ENCODE assay signal across 9 cellular contexts in the genomic region with DNA sequence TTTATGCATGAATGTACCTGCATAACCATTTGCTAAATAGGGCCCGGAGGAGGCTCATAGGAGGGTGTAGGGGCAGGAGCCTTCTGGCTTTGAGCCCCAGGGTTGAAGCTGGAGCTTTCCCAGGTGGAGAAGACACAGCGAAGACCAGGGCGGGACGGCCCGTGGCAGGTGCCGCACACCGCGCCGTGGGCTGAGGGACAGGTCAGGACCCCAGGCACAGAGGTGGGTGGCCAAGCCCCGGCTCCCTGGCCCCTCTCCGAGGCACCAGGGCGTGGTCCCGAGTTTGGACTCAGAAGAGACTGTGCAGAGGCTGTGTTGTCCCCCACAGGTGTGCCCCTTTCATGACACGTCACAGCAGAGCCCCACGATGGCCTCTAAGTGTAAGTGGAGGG. TPM values are rescaled to one million over a fixed set of nuclear protein-coding genes. Genes with fewer than 3 reads are reported as not detected.
A peak's percentile ranks its signal among the peaks of the same experiment; 100 is the strongest.
DNase-seq lines count a peak whose midpoint lies in the region; ATAC-seq and TF ChIP-seq lines count a peak whose summit lies in the region.
"Had no signal": no experiment of that assay in that cellular context is flagged by ENCODE, and none has a peak within 500 bp of the region (broad histone marks: within the 10 kb centered on the region; RNA-seq: fewer than 3 reads in every experiment).

No MANE protein-coding gene starts in this region.

- H3K27ac ChIP-seq in breast epithelium: no peak overlapping the region

- H3K27me3 Mint-ChIP-seq in Calu3 (ENCODE audit: unreplicated experiment): no peaks in the 10 kb centered on the region
- H3K27me3 Mint-ChIP-seq in activated T-helper 1 cell treated with anti-CD3 and anti-CD28 coated beads, Interleukin-12 subunit alpha, Interleukin-12 subunit beta, Interleukin-2, Interleukin-4 antibody, amounts not matched to agents 30 ng/mL and 10 ng/mL and 1 ng/mL, durations not matched to agents 14 hours and 24 hours and 36 hours (ENCODE audit: insufficient read depth): no peaks in the 10 kb centered on the region
- H3K27me3 Mint-ChIP-seq: activated naive CD8-positive, alpha-beta T cell had no signal

- intact Hi-C loops in Calu3 (cut with micrococcal nuclease; ENCODE audit: unreplicated experiment) (loop anchor here (2.0 kb wide), 1 partner anchor 67 kb away; no protein-coding TSS in a partner anchor), breast epithelium (cut with DNase I; ENCODE audit: low total_unique reads) (loop anchor here (10.0 kb wide), 1 partner anchor 229 kb away; no protein-coding TSS in a partner anchor)
- intact Hi-C loops in activated T-helper 1 cell treated with anti-CD3 and anti-CD28 coated beads, Interleukin-12 subunit alpha, Interleukin-12 subunit beta, Interleukin-2, Interleukin-4 antibody, amounts not matched to agents 30 ng/mL and 10 ng/mL and 1 ng/mL, durations not matched to agents 14 hours and 24 hours and 36 hours (cut with micrococcal nuclease): loop anchor here (1.0 to 10.0 kb wide), 6 partner anchors 84 to 921 kb away; partner anchors contain the start of genes ECHS1, INPP5A, LRRC27 and PAOX

- H3K9me3 Mint-ChIP-seq in Calu3 (ENCODE audit: low read depth, unreplicated experiment): no peaks in the 10 kb centered on the region
- H3K9me3 Mint-ChIP-seq in activated T-helper 1 cell treated with anti-CD3 and anti-CD28 coated beads, Interleukin-12 subunit alpha, Interleukin-12 subunit beta, Interleukin-2, Interleukin-4 antibody, amounts not matched to agents 30 ng/mL and 10 ng/mL and 1 ng/mL, durations not matched to agents 14 hours and 24 hours and 36 hours: no peaks in the 10 kb centered on the region

- H3K4me1 Mint-ChIP-seq in Calu3 (ENCODE audit: low read depth, unreplicated experiment): peaks cover 8% of the 10 kb centered on the region
- H3K4me1 Mint-ChIP-seq in activated T-helper 1 cell treated with anti-CD3 and anti-CD28 coated beads, Interleukin-12 subunit alpha, Interleukin-12 subunit beta, Interleukin-2, Interleukin-4 antibody, amounts not matched to agents 30 ng/mL and 10 ng/mL and 1 ng/mL, durations not matched to agents 14 hours and 24 hours and 36 hours (ENCODE audit: low read depth): no peaks in the 10 kb centered on the region

- H3K36me3 Mint-ChIP-seq in Calu3 (ENCODE audit: insufficient read depth, unreplicated experiment): peaks cover 4% of the 10 kb centered on the region
- H3K36me3 Mint-ChIP-seq in activated T-helper 1 cell treated with anti-CD3 and anti-CD28 coated beads, Interleukin-12 subunit alpha, Interleukin-12 subunit beta, Interleukin-2, Interleukin-4 antibody, amounts not matched to agents 30 ng/mL and 10 ng/mL and 1 ng/mL, durations not matched to agents 14 hours and 24 hours and 36 hours (ENCODE audit: low read depth): no peaks in the 10 kb centered on the region
- H3K36me3 Mint-ChIP-seq: activated naive CD8-positive, alpha-beta T cell had no signal

- TF ChIP-seq POLR2A in breast epithelium (IDR thresholded peaks at IDR 0.05): no peak

- H2AFZ ChIP-seq in neuron (ENCODE audit: low read depth, low read length): no peak overlapping the region

- CTCF ChIA-PET in Calu3 (lab: Charles Lee): no interaction called here

- H3K4me1 ChIP-seq in breast epithelium: peaks cover 0 to 7% of the 10 kb centered on the region in 2 donors
- H3K4me1 ChIP-seq in neuron (ENCODE audit: insufficient read depth, low read length): peaks cover 7% of the 10 kb centered on the region

- no TSS peak for BruUV-seq in Calu3 (replicated peaks; lab: Mats Ljungman, UMichigan)

- H3K9me3 ChIP-seq in breast epithelium (no peaks in the 10 kb centered on the region), neuron (ENCODE audit: low read length) (no peaks in the 10 kb centered on the region)

- ATAC-seq in HG03064 (IDR thresholded peaks at IDR 0.05; ENCODE audit: low read depth, unreplicated experiment) (peak; percentile 14), GM18858 (IDR thresholded peaks at IDR 0.05; ENCODE audit: unreplicated experiment) (no peak)

- H3K27ac Mint-ChIP-seq in Calu3 (ENCODE audit: unreplicated experiment): no peak overlapping the region
- H3K27ac Mint-ChIP-seq in activated T-helper 1 cell treated with anti-CD3 and anti-CD28 coated beads, Interleukin-12 subunit alpha, Interleukin-12 subunit beta, Interleukin-2, Interleukin-4 antibody, amounts not matched to agents 30 ng/mL and 10 ng/mL and 1 ng/mL, durations not matched to agents 14 hours and 24 hours and 36 hours: no peak overlapping the region
- H3K27ac Mint-ChIP-seq: activated naive CD8-positive, alpha-beta T cell had no signal

- TF ChIP-seq CTCF in Calu3 (IDR thresholded peaks at IDR 0.05; ENCODE audit: unreplicated experiment) (no peak), breast epithelium (IDR thresholded peaks at IDR 0.05) (peak in 1 of 3 donors; percentile 4)

- H3K4me3 ChIP-seq in breast epithelium (peak overlapping the region in 2 of 3 donors; percentile 34 to 38), neuron (ENCODE audit: low read length) (peak overlapping the region; percentile 24)

- H3K27me3 ChIP-seq in breast epithelium (peaks cover 0 to 9% of the 10 kb centered on the region in 2 donors), neuron (ENCODE audit: insufficient read depth, low read length) (no peaks in the 10 kb centered on the region)

- peak overlapping the region; percentile 43 for H3K4me3 Mint-ChIP-seq in Calu3 (ENCODE audit: low read depth, unreplicated experiment)
- no peak overlapping the region for H3K4me3 Mint-ChIP-seq in activated T-helper 1 cell treated with anti-CD3 and anti-CD28 coated beads, Interleukin-12 subunit alpha, Interleukin-12 subunit beta, Interleukin-2, Interleukin-4 antibody, amounts not matched to agents 30 ng/mL and 10 ng/mL and 1 ng/mL, durations not matched to agents 14 hours and 24 hours and 36 hours
- H3K4me3 Mint-ChIP-seq: activated naive CD8-positive, alpha-beta T cell had no signal

- H3K36me3 ChIP-seq in breast epithelium: no peaks in the 10 kb centered on the region
- H3K36me3 ChIP-seq in neuron (ENCODE audit: insufficient read depth, low read length): no peaks in the 10 kb centered on the region

- no peak for DNase-seq in Calu3
- no peak for DNase-seq in breast epithelium (ENCODE audit: low spot score in 2 of 2)
- DNase-seq in NCI-H1105 (lab: John Stamatoyannopoulos, UW): no peak
- DNase-seq in NCI-H82 (lab: John Stamatoyannopoulos, UW): no peak
- no peak for DNase-seq in activated T-helper 1 cell treated with anti-CD3 and anti-CD28 coated beads, Interleukin-12 subunit alpha, Interleukin-12 subunit beta, Interleukin-2, Interleukin-4 antibody, amounts not matched to agents 30 ng/mL and 10 ng/mL and 1 ng/mL, durations not matched to agents 14 hours and 24 hours and 36 hours (ENCODE audit: low spot score)

RNA-seq across cellular contexts. Expression of gene PWWP2B, which starts 56.5 kb away (rescaled TPM):
- total RNA-seq in Calu3 (2022) (12.9 and 15.8 TPM in 2 replicates), breast epithelium (10 to 100 TPM; 10.7 to 15.5 (median 13.4) TPM)
- total RNA-seq in activated T-helper 1 cell treated with anti-CD3 and anti-CD28 coated beads, Interleukin-12 subunit alpha, Interleukin-12 subunit beta, Interleukin-2, Interleukin-4 antibody, amounts not matched to agents 30 ng/mL and 10 ng/mL and 1 ng/mL, durations not matched to agents 14 hours and 24 hours and 36 hours: 4.1 and 4.8 TPM in 2 replicates
